In the genomic region with DNA sequence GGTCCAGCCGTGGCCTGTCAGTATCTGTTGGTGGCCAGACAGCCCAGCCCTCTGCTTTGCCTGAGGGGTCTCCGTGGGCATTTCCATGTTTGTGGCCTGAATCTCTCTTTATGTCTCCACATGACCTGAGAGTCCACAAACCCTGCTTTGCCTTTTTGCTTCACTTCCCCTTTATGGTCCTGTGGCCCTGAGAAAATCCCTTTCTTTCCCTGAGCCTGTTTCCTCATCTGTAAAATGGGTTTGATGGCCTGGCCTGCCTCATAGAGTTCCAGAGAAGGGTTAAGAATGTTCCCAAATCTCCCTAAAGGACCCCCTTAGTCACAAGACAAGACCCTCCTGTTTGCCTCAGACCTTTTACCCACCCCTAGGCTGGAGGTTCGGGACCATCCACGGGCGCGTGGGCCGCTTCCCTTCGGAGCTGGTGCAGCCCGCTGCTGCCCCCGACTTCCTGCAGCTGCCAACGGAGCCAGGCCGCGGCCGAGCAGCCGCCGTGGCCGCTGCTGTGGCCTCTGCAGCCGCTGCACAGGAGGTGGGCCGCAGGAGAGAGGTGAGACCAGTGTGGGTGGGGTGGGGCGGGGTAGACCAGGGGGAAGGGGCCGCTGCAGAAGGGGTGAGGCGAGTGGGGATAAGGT, we compare ENCODE assay signal across 1 cellular context.
TF ChIP-seq lines count a peak whose summit lies in the region.

No MANE protein-coding gene starts in this region.

TF ChIP-seq in HEK293T, 16 proteins besides CTCF, POLR2A, EP300 and RAD21:
- TF ChIP-seq FOXA1 (IDR thresholded peaks at IDR 0.05) (no peak), ZNF384 (IDR thresholded peaks at IDR 0.05) (no peak), FOXK2 (IDR thresholded peaks at IDR 0.05) (no peak), HDGF (IDR thresholded peaks at IDR 0.05; ENCODE audit: borderline replicate concordance) (no peak), L3MBTL2 (conservative IDR thresholded peaks at IDR 0.05) (no peak), NFRKB (IDR thresholded peaks at IDR 0.05) (no peak), ARNT (IDR thresholded peaks at IDR 0.05) (no peak), FOXM1 (IDR thresholded peaks at IDR 0.05; ENCODE audit: borderline replicate concordance) (no peak), SP1 (IDR thresholded peaks at IDR 0.05) (no peak), BHLHE40 (IDR thresholded peaks at IDR 0.05; ENCODE audit: borderline replicate concordance) (no peak), CTBP1 (IDR thresholded peaks at IDR 0.05; ENCODE audit: borderline replicate concordance) (no peak), SUZ12 (IDR thresholded peaks at IDR 0.05) (no peak), TARDBP (IDR thresholded peaks at IDR 0.05) (no peak), ELF4 (IDR thresholded peaks at IDR 0.05) (no peak)
- TF ChIP-seq, protein P1, sequence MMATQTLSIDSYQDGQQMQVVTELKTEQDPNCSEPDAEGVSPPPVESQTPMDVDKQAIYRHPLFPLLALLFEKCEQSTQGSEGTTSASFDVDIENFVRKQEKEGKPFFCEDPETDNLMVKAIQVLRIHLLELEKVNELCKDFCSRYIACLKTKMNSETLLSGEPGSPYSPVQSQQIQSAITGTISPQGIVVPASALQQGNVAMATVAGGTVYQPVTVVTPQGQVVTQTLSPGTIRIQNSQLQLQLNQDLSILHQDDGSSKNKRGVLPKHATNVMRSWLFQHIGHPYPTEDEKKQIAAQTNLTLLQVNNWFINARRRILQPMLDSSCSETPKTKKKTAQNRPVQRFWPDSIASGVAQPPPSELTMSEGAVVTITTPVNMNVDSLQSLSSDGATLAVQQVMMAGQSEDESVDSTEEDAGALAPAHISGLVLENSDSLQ (IDR thresholded peaks at IDR 0.05) = no peak
